In the genomic region with DNA sequence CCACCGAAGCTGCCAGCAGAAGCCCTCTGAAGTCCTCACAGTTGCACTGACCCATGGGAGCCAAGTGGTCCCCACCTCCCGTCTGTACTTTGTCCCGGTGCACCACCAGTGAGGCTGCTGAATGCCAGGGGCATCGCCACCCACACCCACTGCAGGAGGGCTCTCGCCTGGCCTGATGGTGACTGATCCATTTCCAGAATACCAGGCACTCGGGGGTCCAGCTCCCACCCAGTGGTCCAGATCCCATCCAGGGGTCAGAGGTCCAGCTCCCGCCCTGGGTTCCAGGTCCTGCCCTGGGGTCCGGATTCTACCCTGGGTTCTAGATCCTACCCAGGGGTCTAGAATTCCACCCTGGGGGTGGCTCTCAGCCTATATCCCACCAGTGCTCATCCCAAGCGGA, we compare ENCODE assay signal across 32 cellular contexts. TPM values are rescaled to one million over a fixed set of nuclear protein-coding genes. Genes with fewer than 3 reads are reported as not detected.
"Had no signal": no experiment of that assay in that cellular context is flagged by ENCODE, and none has a peak within 500 bp of the region (broad histone marks: within the 10 kb centered on the region; RNA-seq: fewer than 3 reads in every experiment).

No MANE protein-coding gene starts in this region.

- ATAC-seq: activated CD4-positive, alpha-beta T cell treated with anti-CD3 and anti-CD28 coated beads for 36 hours; activated CD8-positive, alpha-beta memory T cell treated with anti-CD3 and anti-CD28 coated beads, Interleukin-2, amount 10 ng/mL, durations not matched to agents 7 days and 5 days; activated CD8-positive, alpha-beta T cell treated with anti-CD3 and anti-CD28 coated beads, Interleukin-2, amount 10 ng/mL, durations not matched to agents 7 days and 5 days; activated naive CD8-positive, alpha-beta T cell treated with anti-CD3 and anti-CD28 coated beads, Interleukin-2, amount 50 U/mL, for 24 hours; effector memory CD8-positive, alpha-beta T cell; gastroesophageal sphincter; T-helper 17 cell had no signal

- DNase-seq: activated CD4-positive, alpha-beta memory T cell treated with anti-CD3 and anti-CD28 coated beads for 36 hours; activated CD4-positive, alpha-beta T cell treated with anti-CD3 and anti-CD28 coated beads for 36 hours; activated CD4-positive, alpha-beta T cell treated with anti-CD3 and anti-CD28 coated beads, Interleukin-2, amount 10 ng/mL, durations not matched to agents 24 days and 14 days; activated CD4-positive, CD25-positive, alpha-beta regulatory T cell; activated CD4-positive, CD25-positive, alpha-beta regulatory T cell treated with anti-CD3 and anti-CD28 coated beads, Interleukin-2, amount 50 U/mL, for 72 hours; activated CD8-positive, alpha-beta memory T cell treated with anti-CD3 and anti-CD28 coated beads, Interleukin-2, amount 10 ng/mL, durations not matched to agents 7 days and 5 days; activated CD8-positive, alpha-beta memory T cell treated with anti-CD3 and anti-CD28 coated beads, Interleukin-2, amount 50 U/mL, for 4 hours; activated CD8-positive, alpha-beta T cell treated with anti-CD3 and anti-CD28 coated beads, Interleukin-2, amount 10 ng/mL, durations not matched to agents 7 days and 5 days; activated naive CD4-positive, alpha-beta T cell treated with anti-CD3 and anti-CD28 coated beads for 36 hours; activated naive CD8-positive, alpha-beta T cell treated with anti-CD3 and anti-CD28 coated beads for 36 hours; activated naive CD8-positive, alpha-beta T cell treated with anti-CD3 and anti-CD28 coated beads, Interleukin-2, amount 50 U/mL, for 24 hours; activated T-cell treated with anti-CD3 and anti-CD28 coated beads, Interleukin-2, amount 50 U/mL, for 1 hour; activated T-cell treated with anti-CD3 and anti-CD28 coated beads, Interleukin-2, amount 50 U/mL, for 48 hours; adrenal gland; amygdala; cortex of kidney; dermis blood vessel endothelial cell; effector CD4-positive, alpha-beta T cell; effector memory CD8-positive, alpha-beta T cell; esophagus squamous epithelium; foreskin melanocyte; T-helper 1 cell; T-helper 17 cell; T1000 had no signal

- H3K36me3 ChIP-seq: adrenal gland, ascending aorta, breast epithelium, cardiac muscle cell, esophagus squamous epithelium, gastroesophageal sphincter had no signal

- H3K4me1 ChIP-seq: adrenal gland, ascending aorta, breast epithelium, esophagus squamous epithelium, gastroesophageal sphincter had no signal

- H3K27ac ChIP-seq: adrenal gland, ascending aorta, breast epithelium, cardiac muscle cell, epithelial cell of prostate, esophagus squamous epithelium, gastroesophageal sphincter had no signal

- FAIRE-seq: colon, endometrium, endothelial cell of umbilical vein had no signal

- H3K27me3 ChIP-seq: adrenal gland, ascending aorta, breast epithelium, cardiac muscle cell, gastroesophageal sphincter had no signal

- H3K4me3 ChIP-seq: adrenal gland, ascending aorta, breast epithelium, cardiac muscle cell, esophagus squamous epithelium, gastroesophageal sphincter had no signal

RNA-seq across cellular contexts. Expression of a gene that starts 9.1 kb away (rescaled TPM):
- total RNA-seq: ascending aorta, dermis blood vessel endothelial cell, endothelial cell of umbilical vein had no signal
